ENCODE assay signal across 1 cellular context in genomic region chr18:12308386-12309100, GRCh38.
TF ChIP-seq lines count a peak whose summit lies in the region.

No MANE protein-coding gene starts in this region.

TF ChIP-seq in HEK293, 187 proteins besides CTCF, POLR2A, EP300 and RAD21 (continued from another document and continues in another):
- TF ChIP-seq PATZ1 (tag by site-specific recombination; IDR thresholded peaks at IDR 0.05) (peak; percentile 49), ZNF223 (tag by site-specific recombination; IDR thresholded peaks at IDR 0.05) (no peak), ZNF629 (tag by site-specific recombination; IDR thresholded peaks at IDR 0.05) (no peak), KLF8 (tag by site-specific recombination; IDR thresholded peaks at IDR 0.05) (no peak), SP7 (tag by site-specific recombination; IDR thresholded peaks at IDR 0.05) (peak; percentile 38; the same call in 1 of the 2 replicates), ZNF501 (tag by site-specific recombination; IDR thresholded peaks at IDR 0.05) (peak; percentile 42; the same call in 1 of the 2 replicates), YY2 (tag by site-specific recombination; IDR thresholded peaks at IDR 0.05) (no peak), ELK4 (IDR thresholded peaks at IDR 0.05; ENCODE audit: borderline replicate concordance, low read depth, low read length) (no peak), ZBTB10 (tag by site-specific recombination; IDR thresholded peaks at IDR 0.05) (no peak), ZNF18 (tag by site-specific recombination; IDR thresholded peaks at IDR 0.05) (no peak), ZSCAN4 (tag by site-specific recombination; IDR thresholded peaks at IDR 0.05) (no peak), SCRT1 (tag by site-specific recombination; IDR thresholded peaks at IDR 0.05; ENCODE audit: borderline replicate concordance) (no peak), ZNF513 (tag by site-specific recombination; IDR thresholded peaks at IDR 0.05) (no peak), ZNF704 (tag by site-specific recombination; IDR thresholded peaks at IDR 0.05) (no peak), ZBTB26 (tag by site-specific recombination; optimal IDR thresholded peaks at IDR 0.05) (peak; percentile 82), ZXDB (tag by site-specific recombination; IDR thresholded peaks at IDR 0.05) (peak; percentile 71), ZNF529 (tag by site-specific recombination; IDR thresholded peaks at IDR 0.05; ENCODE audit: insufficient replicate concordance) (no peak), ZNF19 (tag by site-specific recombination; IDR thresholded peaks at IDR 0.05; ENCODE audit: low read depth) (no peak), ZSCAN18 (tag by site-specific recombination; IDR thresholded peaks at IDR 0.05) (no peak), ZNF843 (tag by site-specific recombination; IDR thresholded peaks at IDR 0.05) (0 out of 2 replicates have a peak, but pooled peaks have one; percentile 32), ZNF677 (tag by site-specific recombination; IDR thresholded peaks at IDR 0.05) (no peak), SP2 (tag by site-specific recombination; IDR thresholded peaks at IDR 0.05) (peak; percentile 61), TCF7L2 (IDR thresholded peaks at IDR 0.05; ENCODE audit: borderline replicate concordance, low read depth, low read length) (no peak), ZNF10 (tag by site-specific recombination; IDR thresholded peaks at IDR 0.05) (no peak), TSHZ1 (tag by site-specific recombination; IDR thresholded peaks at IDR 0.05; ENCODE audit: borderline replicate concordance) (no peak), ZNF23 (tag by site-specific recombination; IDR thresholded peaks at IDR 0.05; ENCODE audit: borderline replicate concordance) (no peak), ZBTB6 (tag by site-specific recombination; IDR thresholded peaks at IDR 0.05) (no peak), ZBTB49 (tag by site-specific recombination; IDR thresholded peaks at IDR 0.05; ENCODE audit: low read depth) (no peak), ZIC2 (tag by site-specific recombination; IDR thresholded peaks at IDR 0.05) (peak; percentile 30; the same call in 1 of the 2 replicates), ZNF610 (tag by site-specific recombination; IDR thresholded peaks at IDR 0.05; ENCODE audit: borderline replicate concordance) (no peak)
